Comparison of ENCODE assay signal across 25 cellular contexts in genomic region chr18:36812686-36813085, GRCh38. TPM values are rescaled to one million over a fixed set of nuclear protein-coding genes. Genes with fewer than 3 reads are reported as not detected.
DNase-seq lines count a peak whose midpoint lies in the region; ATAC-seq and TF ChIP-seq lines count a peak whose summit lies in the region.
"Had no signal": no experiment of that assay in that cellular context is flagged by ENCODE, and none has a peak within 500 bp of the region (broad histone marks: within the 10 kb centered on the region; RNA-seq: fewer than 3 reads in every experiment).

No MANE protein-coding gene starts in this region.

- peaks cover 0 to 30% (median 8%) of the 10 kb centered on the region in 3 donors for H3K4me1 ChIP-seq in gastroesophageal sphincter
- H3K4me1 ChIP-seq in trophoblast cell (ENCODE audit: control insufficient read depth in 1 of 2, insufficient read depth in 2 of 2, low read length in 2 of 2) = no peaks in the 10 kb centered on the region
- peaks cover 3 to 8% of the 10 kb centered on the region in 2 donors for H3K4me1 ChIP-seq in thyroid gland

- TF ChIP-seq POLR2A in gastroesophageal sphincter (IDR thresholded peaks at IDR 0.05) (no peak), thyroid gland (IDR thresholded peaks at IDR 0.05) (no peak)

- peaks cover 23% of the 10 kb centered on the region for H3K36me3 Mint-ChIP-seq in central memory CD8-positive, alpha-beta T cell (ENCODE audit: insufficient read depth)

- H3K4ac ChIP-seq in trophoblast cell (ENCODE audit: low read depth, low read length) = no peak overlapping the region

- H2BK120ac ChIP-seq in trophoblast cell (ENCODE audit: insufficient read depth, low read length, poor library complexity) = no peak overlapping the region

- H2AK5ac ChIP-seq in trophoblast cell (ENCODE audit: low read length) = no peak overlapping the region

- H3K27ac Mint-ChIP-seq in central memory CD8-positive, alpha-beta T cell (ENCODE audit: low read depth) = peak overlapping the region; percentile 42
- H3K27ac Mint-ChIP-seq: activated CD4-positive, alpha-beta T cell treated with anti-CD3 and anti-CD28 coated beads, Interleukin-2, amount 10 ng/mL, durations not matched to agents 7 days and 5 days; dendritic cell treated with granulocyte-macrophage colony-stimulating factor and Interleukin-4, amounts not matched to agents 40 ng/mL and 50 ng/mL, for 4 days; WTC11 had no signal

- no peak for TF ChIP-seq EP300 in gastroesophageal sphincter (IDR thresholded peaks at IDR 0.05)

- H3K4me2 ChIP-seq in trophoblast cell (ENCODE audit: low read length) = no peak overlapping the region
- H3K4me2 ChIP-seq: PC-9 had no signal

- no peaks in the 10 kb centered on the region for H3K9me3 ChIP-seq in gastroesophageal sphincter
- H3K9me3 ChIP-seq in trophoblast cell (ENCODE audit: insufficient read depth, low read depth, low read length) = peaks cover 1% of the 10 kb centered on the region
- no peaks in the 10 kb centered on the region for H3K9me3 ChIP-seq in thyroid gland
- H3K9me3 ChIP-seq: transverse colon had no signal

- no peaks in the 10 kb centered on the region for H3K79me1 ChIP-seq in trophoblast cell (ENCODE audit: low read length)

- no peaks in the 10 kb centered on the region for H3K27me3 ChIP-seq in gastroesophageal sphincter
- no peaks in the 10 kb centered on the region for H3K27me3 ChIP-seq in trophoblast cell (ENCODE audit: insufficient read depth, low read length)
- H3K27me3 ChIP-seq in thyroid gland = no peaks in the 10 kb centered on the region
- H3K27me3 ChIP-seq: foreskin keratinocyte, transverse colon had no signal

- H3K9ac ChIP-seq in trophoblast cell (ENCODE audit: low read length) = no peak overlapping the region

- H4K91ac ChIP-seq in trophoblast cell (ENCODE audit: low read depth, low read length) = no peak overlapping the region

- H3K14ac ChIP-seq in trophoblast cell (ENCODE audit: low read length) = no peak overlapping the region

- H2BK12ac ChIP-seq in trophoblast cell (ENCODE audit: low read length) = no peak overlapping the region

- H3K36me3 ChIP-seq in gastroesophageal sphincter (peaks cover 0 to 55% of the 10 kb centered on the region in 2 donors), trophoblast cell (ENCODE audit: control insufficient read depth in 1 of 2, insufficient read depth in 2 of 2, low read length in 2 of 2) (peaks cover 5 to 15% of the 10 kb centered on the region in 2 experiments), thyroid gland (no peaks in the 10 kb centered on the region)

- no peak overlapping the region for H4K8ac ChIP-seq in trophoblast cell (ENCODE audit: low read depth, low read length)

- no peaks in the 10 kb centered on the region for H3K9me3 Mint-ChIP-seq in central memory CD8-positive, alpha-beta T cell
- H3K9me3 Mint-ChIP-seq: activated CD4-positive, alpha-beta T cell treated with anti-CD3 and anti-CD28 coated beads, Interleukin-2, amount 10 ng/mL, durations not matched to agents 7 days and 5 days; CD14-positive monocyte; dendritic cell treated with granulocyte-macrophage colony-stimulating factor and Interleukin-4, amounts not matched to agents 40 ng/mL and 50 ng/mL, for 4 days; IgD-negative memory B cell; naive thymus-derived CD4-positive, alpha-beta T cell; WTC11 had no signal

- no peak overlapping the region for H2AFZ ChIP-seq in trophoblast cell (ENCODE audit: insufficient read depth, low read length, poor library complexity)
- H2AFZ ChIP-seq: PC-9 had no signal

- peaks cover 20% of the 10 kb centered on the region for H3K4me1 Mint-ChIP-seq in central memory CD8-positive, alpha-beta T cell
- H3K4me1 Mint-ChIP-seq: WTC11 had no signal

- peak overlapping the region in 3 of 4 donors; percentile 60 to 78 (median 62) for H3K27ac ChIP-seq in gastroesophageal sphincter
- H3K27ac ChIP-seq in trophoblast cell (ENCODE audit: low read depth, low read length) = no peak overlapping the region
- no peak overlapping the region for H3K27ac ChIP-seq in thyroid gland
- H3K27ac ChIP-seq: foreskin keratinocyte, PC-9 had no signal

- intact Hi-C loops in thyroid gland (cut with DNase I) = no loop called here

- H3K27me3 Mint-ChIP-seq in central memory CD8-positive, alpha-beta T cell = no peaks in the 10 kb centered on the region
- H3K27me3 Mint-ChIP-seq: activated CD4-positive, alpha-beta T cell treated with anti-CD3 and anti-CD28 coated beads, Interleukin-2, amount 10 ng/mL, durations not matched to agents 7 days and 5 days; dendritic cell treated with granulocyte-macrophage colony-stimulating factor and Interleukin-4, amounts not matched to agents 40 ng/mL and 50 ng/mL, for 4 days; IgD-negative memory B cell; naive thymus-derived CD4-positive, alpha-beta T cell had no signal

- H3K4me3 Mint-ChIP-seq in central memory CD8-positive, alpha-beta T cell = no peak overlapping the region
- H3K4me3 Mint-ChIP-seq: activated CD4-positive, alpha-beta T cell treated with anti-CD3 and anti-CD28 coated beads, Interleukin-2, amount 10 ng/mL, durations not matched to agents 7 days and 5 days; CD14-positive monocyte; dendritic cell treated with granulocyte-macrophage colony-stimulating factor and Interleukin-4, amounts not matched to agents 40 ng/mL and 50 ng/mL, for 4 days; IgD-negative memory B cell; naive thymus-derived CD4-positive, alpha-beta T cell; WTC11 had no signal

- DNase-seq in GM04503 (ENCODE audit: low read depth) = peak; percentile 7
- no peak for DNase-seq in central memory CD8-positive, alpha-beta T cell (ENCODE audit: low spot score in 2 of 2)
- peak; percentile 46 to 80 for DNase-seq in trophoblast cell
- DNase-seq in NCI-H526 (lab: John Stamatoyannopoulos, UW) = no peak
- DNase-seq in stimulated activated CD4-positive, alpha-beta T cell treated with anti-CD3 and anti-CD28 coated beads, Interleukin-2, amount 100 ng/mL, for 48 hours = no peak
- no peak for DNase-seq in NCI-H1105 (lab: John Stamatoyannopoulos, UW)
- DNase-seq in thyroid gland = no peak
- DNase-seq: activated CD4-positive, alpha-beta T cell treated with anti-CD3 and anti-CD28 coated beads, Interleukin-2, amount 10 ng/mL, durations not matched to agents 7 days and 5 days; activated naive CD4-positive, alpha-beta T cell treated with anti-CD3 and anti-CD28 coated beads, Interleukin-2, amount 50 U/mL, for 16 hours; foreskin keratinocyte; HCEC 1CT; naive thymus-derived CD4-positive, alpha-beta T cell; NCI-H1048; NCI-H187; NCI-H2171; NCI-H510A treated with DMSO at 0.1 percent for 48 hours; occipital lobe; PC-9; SIG-M5; transverse colon had no signal

- TF ChIP-seq CTCF in gastroesophageal sphincter (IDR thresholded peaks at IDR 0.05) = no peak
- no peak for TF ChIP-seq CTCF in thyroid gland (IDR thresholded peaks at IDR 0.05)

- H3K23ac ChIP-seq in trophoblast cell (ENCODE audit: low read length) = no peak overlapping the region

- ATAC-seq in central memory CD8-positive, alpha-beta T cell (replicated peaks; ENCODE audit: extremely low read depth, poor library complexity, severe bottlenecking) = no peak
- peak; percentile 65 for ATAC-seq in gastroesophageal sphincter
- ATAC-seq: foreskin keratinocyte; naive thymus-derived CD4-positive, alpha-beta T cell; WTC11 had no signal

- 52 to 66% methylated on average over 2 to 3 of the region's 3 CpGs for WGBS in gastroesophageal sphincter (ENCODE audit: low coverage in 1 of 2), 2 donors
- no CpG with 5 or more reads among the region's 3 CpGs for WGBS in trophoblast cell (ENCODE audit: extremely low coverage, insufficient coverage, insufficient read length)
- 86 to 95% methylated on average over 3 of the region's 3 CpGs for WGBS in thyroid gland, 2 donors

- H3K4me3 ChIP-seq in gastroesophageal sphincter (no peak overlapping the region), trophoblast cell (ENCODE audit: low read depth, low read length) (no peak overlapping the region), thyroid gland (replicated peaks in 1 of 3) (no peak overlapping the region)
- H3K4me3 ChIP-seq: PC-9, transverse colon had no signal

- no peak overlapping the region for H2BK5ac ChIP-seq in trophoblast cell (ENCODE audit: low read depth, low read length, poor library complexity)

- H3K18ac ChIP-seq in trophoblast cell (ENCODE audit: low read length) = no peak overlapping the region

- H3K79me2 ChIP-seq in trophoblast cell (ENCODE audit: control insufficient read depth, insufficient read depth, low read length, poor library complexity) = no peaks in the 10 kb centered on the region

- no peak overlapping the region for H4K12ac ChIP-seq in trophoblast cell (ENCODE audit: low read depth, low read length)

RNA-seq across cellular contexts. Expression of gene TPGS2, which starts 16.1 kb away (rescaled TPM):
- total RNA-seq in gastroesophageal sphincter = 100 to 1,000 TPM in 1 of 4 donors, 10 to 100 TPM in 3; 56.8 to 226 (median 73.4) TPM
- polyA plus RNA-seq in trophoblast cell (2013) = 106 and 113 TPM in 2 replicates
- 100 to 1,000 TPM in 3 of 4 donors, 10 to 100 TPM in 1; 95.1 to 180 (median 142) TPM for total RNA-seq in thyroid gland

RNA-seq across cellular contexts. Expression of gene KIAA1328, which starts 16.2 kb away (rescaled TPM):
- total RNA-seq in gastroesophageal sphincter = 10 to 100 TPM; 11.3 to 26.1 (median 15.3) TPM
- polyA plus RNA-seq in trophoblast cell (2013) = 2.5 and 3.0 TPM in 2 replicates
- 10 to 100 TPM; 21.2 to 26.6 (median 24.8) TPM for total RNA-seq in thyroid gland

Comparison
In these comparisons a context has a peak if more than half of its experiments do, and no peak if none do; other contexts are left out.
1. DNase-seq: peak in GM04503 (single experiment) and trophoblast cell (2 of 2); none in central memory CD8-positive, alpha-beta T cell (0 of 2), NCI-H526 (0 of 2), stimulated activated CD4-positive, alpha-beta T cell treated with anti-CD3 and anti-CD28 coated beads, Interleukin-2, amount 100 ng/mL, for 48 hours (0 of 2), NCI-H1105 (single experiment) and thyroid gland (0 of 2).
2. H3K27ac ChIP-seq: peak in gastroesophageal sphincter (3 of 4); none in trophoblast cell (single experiment) and thyroid gland (0 of 3).